Comparison of ENCODE assay signal across 8 cellular contexts in the genomic region with DNA sequence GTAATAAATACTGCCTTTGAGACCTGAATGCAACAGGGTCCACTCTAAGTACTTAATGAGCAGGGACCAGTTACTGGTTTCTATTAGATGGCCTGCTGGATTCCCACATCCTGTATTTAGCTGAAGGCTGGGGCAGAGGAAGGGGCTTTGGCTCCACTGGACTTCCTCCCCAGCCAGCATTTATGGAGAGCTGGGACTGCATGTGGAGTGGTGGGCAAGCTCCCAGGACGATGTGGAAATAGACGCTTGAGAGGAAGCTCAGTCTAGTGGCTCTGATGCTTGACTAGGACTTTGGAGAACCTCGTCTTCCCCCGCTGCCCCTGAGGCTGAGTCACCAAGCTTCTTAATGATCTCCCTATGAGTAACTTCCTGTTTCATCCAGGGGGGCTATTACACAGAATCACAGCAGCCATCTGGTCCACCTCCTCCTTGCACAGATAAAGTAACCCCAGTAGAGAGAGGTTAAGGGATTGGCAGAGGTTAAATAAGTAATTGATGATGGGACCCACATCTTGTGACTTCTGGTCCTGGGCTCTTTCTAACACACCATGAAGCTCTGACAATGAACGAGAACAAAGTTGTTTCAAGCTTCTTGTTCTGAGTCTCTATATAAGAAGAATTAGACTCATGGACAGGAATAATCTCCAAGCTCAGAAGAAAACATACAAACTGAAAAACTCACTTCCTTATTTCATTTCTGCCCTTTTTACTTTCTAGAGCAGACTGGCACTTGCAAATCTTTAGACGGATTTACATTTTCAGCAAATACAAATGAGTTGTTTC.
A peak's percentile ranks its signal among the peaks of the same experiment; 100 is the strongest.
DNase-seq lines count a peak whose midpoint lies in the region; ATAC-seq and TF ChIP-seq lines count a peak whose summit lies in the region.

No MANE protein-coding gene starts in this region.

- peaks cover 22% of the 10 kb centered on the region for H3K27me3 Mint-ChIP-seq in stimulated activated naive CD8-positive, alpha-beta T cell treated with anti-CD3 and anti-CD28 coated beads, Interleukin-15, amount 100 ng/mL, for 72 hours

- POLR2A ChIA-PET in AG04449 (lab: Yijun Ruan, JAX) = interaction anchor here (0.7 to 0.8 kb wide), 2 partner anchors 34 kb away, joined by 3 read pairs; no protein-coding TSS in a partner anchor

- no peak for TF ChIP-seq CTCF in AG04449 (IDR thresholded peaks at IDR 0.05; ENCODE audit: insufficient read depth, low read length, missing control alignments)
- TF ChIP-seq CTCF in GM13976 (IDR thresholded peaks at IDR 0.05; ENCODE audit: borderline replicate concordance, control extremely low read depth, extremely low read depth, insufficient read depth, missing control alignments) = no peak
- no peak for TF ChIP-seq CTCF in astrocyte of the cerebellum (IDR thresholded peaks at IDR 0.05; ENCODE audit: low read depth, low read length, missing control alignments)

- ATAC-seq in HG02610 (IDR thresholded peaks at IDR 0.05; ENCODE audit: unreplicated experiment) = peak; percentile 82
- ATAC-seq in stimulated activated naive CD8-positive, alpha-beta T cell treated with anti-CD3 and anti-CD28 coated beads, Interleukin-15, amount 100 ng/mL, for 72 hours = peak; percentile 89

- H3K4me3 Mint-ChIP-seq in stimulated activated naive CD8-positive, alpha-beta T cell treated with anti-CD3 and anti-CD28 coated beads, Interleukin-15, amount 100 ng/mL, for 72 hours = peak overlapping the region in 1 of 2 donors; percentile 57

- no peaks in the 10 kb centered on the region for H3K9me3 Mint-ChIP-seq in stimulated activated naive CD8-positive, alpha-beta T cell treated with anti-CD3 and anti-CD28 coated beads, Interleukin-15, amount 100 ng/mL, for 72 hours

- peak; percentile 92 for DNase-seq in AG04449 (ENCODE audit: low read depth, low spot score)
- DNase-seq in GM13976 (ENCODE audit: low spot score) = peak; percentile 79
- peak; percentile 47 for DNase-seq in NAMALWA (ENCODE audit: low spot score)
- DNase-seq in astrocyte of the cerebellum (ENCODE audit: low read depth) = peak; percentile 98
- peak; percentile 95 for DNase-seq in kidney tubule cell (ENCODE audit: low spot score)
- DNase-seq in stimulated activated naive CD8-positive, alpha-beta T cell treated with anti-CD3 and anti-CD28 coated beads, Interleukin-15, amount 100 ng/mL, for 72 hours = peak; percentile 39 to 45
- DNase-seq in retina = no peak

- H3K4me1 Mint-ChIP-seq in stimulated activated naive CD8-positive, alpha-beta T cell treated with anti-CD3 and anti-CD28 coated beads, Interleukin-15, amount 100 ng/mL, for 72 hours = peaks cover 25% of the 10 kb centered on the region

- CTCF ChIA-PET in AG04449 (lab: Yijun Ruan, JAX) = interaction anchor here (1.0 to 1.2 kb wide), 3 partner anchors 10 to 100 kb away, joined by 3 read pairs; no protein-coding TSS in a partner anchor

- H3K4me3 ChIP-seq in AG04449 (ENCODE audit: low read depth, low read length) = no peak overlapping the region
- H3K4me3 ChIP-seq in astrocyte of the cerebellum (ENCODE audit: low read depth, low read length) = no peak overlapping the region

- no peak overlapping the region for H3K27ac Mint-ChIP-seq in stimulated activated naive CD8-positive, alpha-beta T cell treated with anti-CD3 and anti-CD28 coated beads, Interleukin-15, amount 100 ng/mL, for 72 hours

- in situ Hi-C loops in GM13976 (cut with MboI; ENCODE audit: low sequenced_read_pairs, unreplicated experiment) (no loop called here), astrocyte of the cerebellum (cut with HindIII; ENCODE audit: low sequenced_read_pairs) (no loop called here)
